In genomic region chr13:25802579-25802978, GRCh38 we compare ENCODE assay signal across 20 cellular contexts.
"Had no signal": no experiment of that assay in that cellular context is flagged by ENCODE, and none has a peak within 500 bp of the region (broad histone marks: within the 10 kb centered on the region; RNA-seq: fewer than 3 reads in every experiment).

No MANE protein-coding gene starts in this region.

- H3K27ac ChIP-seq: coronary artery, heart left ventricle, neutrophil, ovary, psoas muscle, right atrium auricular region, tibial artery had no signal

- ATAC-seq: heart left ventricle, left ventricle myocardium superior, psoas muscle, WTC11 had no signal

- H3K27ac Mint-ChIP-seq: activated naive CD8-positive, alpha-beta T cell treated with anti-CD3 and anti-CD28 coated beads for 36 hours; activated T-helper 2 cell treated with anti-CD3 and anti-CD28 coated beads, Interferon-gamma antibody, Interleukin-2, Interleukin-4, amounts not matched to agents 10 μg/mL and 5 μg/mL and 100 μg/mL, durations not matched to agents 14 hours and 24 hours and 36 hours; endodermal cell; mesothelial cell of epicardium; nephron; stimulated activated naive CD8-positive, alpha-beta T cell treated with anti-CD3 and anti-CD28 coated beads, Interleukin-15, Interleukin-2, amounts not matched to agents 100 ng/mL and 50 ng/mL, for 24 hours; WTC11 had no signal

- H3K27me3 ChIP-seq: neutrophil, ovary, right atrium auricular region had no signal

- H3K36me3 ChIP-seq: heart left ventricle, neutrophil, ovary, right atrium auricular region, tibial artery had no signal

- H3K4me3 Mint-ChIP-seq: activated naive CD8-positive, alpha-beta T cell treated with anti-CD3 and anti-CD28 coated beads for 36 hours; endodermal cell; mesothelial cell of epicardium; nephron; stimulated activated naive CD8-positive, alpha-beta T cell treated with anti-CD3 and anti-CD28 coated beads, Interleukin-15, Interleukin-2, amounts not matched to agents 100 ng/mL and 50 ng/mL, for 24 hours; WTC11 had no signal

- H3K4me1 ChIP-seq: heart left ventricle, right atrium auricular region, tibial artery had no signal

- H3K4me3 ChIP-seq: coronary artery, heart left ventricle, ovary, psoas muscle, right atrium auricular region, tibial artery had no signal

- H3K9me3 Mint-ChIP-seq: endodermal cell, WTC11 had no signal

- H3K9me3 ChIP-seq: heart left ventricle, neutrophil, ovary, right atrium auricular region, tibial artery had no signal

- H3K36me3 Mint-ChIP-seq: WTC11 had no signal

- DNase-seq: activated naive CD4-positive, alpha-beta T cell treated with Interleukin-2 at 50 U/mL for 16 hours; activated naive CD8-positive, alpha-beta T cell treated with anti-CD3 and anti-CD28 coated beads for 36 hours; activated T-cell treated with anti-CD3 and anti-CD28 coated beads, Interleukin-2, amount 50 U/mL, for 1 hour; endodermal cell; heart left ventricle; left ventricle myocardium superior; mammary epithelial cell; ovary; psoas muscle; stimulated activated CD4-positive, alpha-beta T cell treated with anti-CD3 and anti-CD28 coated beads, Interleukin-4, amount 100 ng/mL, for 24 hours; T-helper 9 cell; tibial artery had no signal

- H3K27me3 Mint-ChIP-seq: activated naive CD8-positive, alpha-beta T cell treated with anti-CD3 and anti-CD28 coated beads for 36 hours had no signal
